ENCODE assay signal across 16 cellular contexts in genomic region chr9:33180526-33181184, GRCh38. TPM values are rescaled to one million over a fixed set of nuclear protein-coding genes. Genes with fewer than 3 reads are reported as not detected.
DNase-seq lines count a peak whose midpoint lies in the region; ATAC-seq, FAIRE-seq and TF ChIP-seq lines count a peak whose summit lies in the region.
"Had no signal": no experiment of that assay in that cellular context is flagged by ENCODE, and none has a peak within 500 bp of the region (broad histone marks: within the 10 kb centered on the region; RNA-seq: fewer than 3 reads in every experiment).

No MANE protein-coding gene starts in this region.

- peak overlapping the region; percentile 87 for H3K27ac ChIP-seq in right cardiac atrium (ENCODE audit: low read length)
- H3K27ac ChIP-seq: tibial nerve, WERI-Rb-1 had no signal

- WGBS in right cardiac atrium = 51% methylated on average over 8 of the region's 8 CpGs

- ATAC-seq in Right ventricle myocardium inferior (peak; percentile 9), right cardiac atrium (peak; percentile 65 to 86)
- ATAC-seq: naive thymus-derived CD8-positive, alpha-beta T cell had no signal

- FAIRE-seq in GM12891 (lab: Jason Lieb, UNC) = no peak
- FAIRE-seq: A204.1 had no signal

- no peaks in the 10 kb centered on the region for H3K27me3 ChIP-seq in right cardiac atrium (ENCODE audit: control insufficient read depth, insufficient read depth)
- H3K27me3 ChIP-seq: tibial nerve had no signal

- H3K4me1 ChIP-seq in right cardiac atrium (ENCODE audit: control insufficient read depth, insufficient read depth, low read length) = peaks cover 9% of the 10 kb centered on the region

- H3K9me3 ChIP-seq in right cardiac atrium (ENCODE audit: control insufficient read depth, low read length) = no peaks in the 10 kb centered on the region
- H3K9me3 ChIP-seq: tibial nerve had no signal

- no peak overlapping the region for H3K4me3 ChIP-seq in right cardiac atrium (ENCODE audit: low read length)
- H3K4me3 ChIP-seq: tibial nerve had no signal

- intact Hi-C loops in Right ventricle myocardium inferior (cut with DNase I) (no loop called here), cardiac septum (cut with DNase I) (no loop called here), right cardiac atrium (cut with DNase I) (no loop called here), head of caudate nucleus (cut with DNase I) (no loop called here)

- no peak for TF ChIP-seq POLR2A in GM12891 (IDR thresholded peaks at IDR 0.05; ENCODE audit: low read depth, low read length)

- DNase-seq in Right ventricle myocardium inferior (ENCODE audit: missing footprints) (no peak), cardiac septum (ENCODE audit: low spot score) (no peak), dedifferentiated amniotic fluid mesenchymal stem cell (ENCODE audit: extremely low spot score) (peak; percentile 61), right cardiac atrium (no peak), DMS 273 (lab: John Stamatoyannopoulos, UW; ENCODE audit: unreplicated experiment) (no peak), GM12891 (ENCODE audit: insufficient read length, low spot score) (no peak), NCI-H2196 treated with DMSO at 0.1 percent for 48 hours (lab: John Stamatoyannopoulos, UW; ENCODE audit: unreplicated experiment) (no peak), head of caudate nucleus (no peak)
- DNase-seq: naive thymus-derived CD8-positive, alpha-beta T cell; NCI-H2227 treated with DMSO at 0.1 percent for 48 hours; stimulated activated CD4-positive, alpha-beta T cell treated with anti-CD3 and anti-CD28 coated beads, Interleukin-2, amount 100 ng/mL, for 24 hours; stimulated activated CD8-positive, alpha-beta memory T cell treated with anti-CD3 and anti-CD28 coated beads, Interleukin-4, amount 100 ng/mL, for 48 hours; WERI-Rb-1 had no signal

TF ChIP-seq in GM12891, 5 proteins besides CTCF, POLR2A, EP300 and RAD21:
- TF ChIP-seq PAX5 (IDR thresholded peaks at IDR 0.05; ENCODE audit: insufficient read depth, low read length, severe bottlenecking) = no peak

RNA-seq across cellular contexts. Expression of gene B4GALT1, which starts 13.5 kb away (rescaled TPM):
- 43.6 TPM for total RNA-seq in Right ventricle myocardium inferior
- 35.7 TPM for total RNA-seq in cardiac septum
- total RNA-seq in right cardiac atrium = 100 to 1,000 TPM in 1 of 4 donors, 10 to 100 TPM in 3; 44.0 to 137 (median 58.3) TPM
- polyA plus RNA-seq in right cardiac atrium = 24.7 TPM
- polyA plus RNA-seq in GM12891 (2012; ENCODE audit: low read depth, missing spikeins) = 35.2 TPM

RNA-seq across cellular contexts. Expression of gene SPINK4, which starts 59.3 kb away (rescaled TPM):
- total RNA-seq in Right ventricle myocardium inferior = not detected
- not detected for total RNA-seq in cardiac septum
- not detected for total RNA-seq in right cardiac atrium
- polyA plus RNA-seq in right cardiac atrium = not detected
- not detected for polyA plus RNA-seq in GM12891 (2012; ENCODE audit: low read depth, missing spikeins)
- total RNA-seq: lower leg skin; naive thymus-derived CD8-positive, alpha-beta T cell; tibial nerve had no signal
- polyA plus RNA-seq: naive thymus-derived CD8-positive, alpha-beta T cell had no signal
